In the genomic region with DNA sequence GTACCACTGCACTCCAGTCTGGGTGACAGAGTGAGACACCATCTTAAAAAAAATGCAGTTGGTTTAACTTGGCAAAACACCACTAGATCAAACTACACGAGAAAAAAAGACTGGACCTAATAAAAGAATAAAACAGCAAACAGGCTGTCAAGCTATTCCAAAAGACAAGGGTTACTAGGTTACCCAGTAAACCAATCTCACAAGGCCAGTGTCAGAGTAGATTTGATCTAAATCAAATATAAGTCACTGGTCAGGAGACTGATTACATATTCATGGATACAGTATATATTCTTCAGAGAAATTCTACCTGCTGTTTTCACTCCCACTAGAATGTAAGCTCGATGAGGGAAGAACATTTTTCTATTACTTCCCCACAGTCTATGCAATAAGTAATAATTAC, we compare ENCODE assay signal across 13 cellular contexts. TPM values are rescaled to one million over a fixed set of nuclear protein-coding genes. Genes with fewer than 3 reads are reported as not detected.
DNase-seq lines count a peak whose midpoint lies in the region; TF ChIP-seq lines count a peak whose summit lies in the region.
"Had no signal": no experiment of that assay in that cellular context is flagged by ENCODE, and none has a peak within 500 bp of the region (broad histone marks: within the 10 kb centered on the region; RNA-seq: fewer than 3 reads in every experiment).

No MANE protein-coding gene starts in this region.

- TF ChIP-seq POLR2A in esophagus squamous epithelium (IDR thresholded peaks at IDR 0.05): no peak
- no peak for TF ChIP-seq POLR2A in prostate gland (IDR thresholded peaks at IDR 0.05)
- no peak for TF ChIP-seq POLR2A in erythroblast (IDR thresholded peaks at IDR 0.05; ENCODE audit: low read length)

- intact Hi-C loops in esophagus squamous epithelium (cut with DNase I): no loop called here
- intact Hi-C loops in prostate gland (cut with DNase I): loop anchor here (5.0 kb wide), 1 partner anchor 182 kb away; no protein-coding TSS in a partner anchor

- peaks cover 18 to 58% (median 22%) of the 10 kb centered on the region in 3 donors for H3K4me1 ChIP-seq in esophagus squamous epithelium
- H3K4me1 ChIP-seq in prostate gland (replicated peaks): peaks cover 7% of the 10 kb centered on the region

- peak overlapping the region in 3 of 4 donors; percentile 13 to 91 (median 81) for H3K4me3 ChIP-seq in esophagus squamous epithelium
- peak overlapping the region in 1 of 2 donors; percentile 79 for H3K4me3 ChIP-seq in prostate gland
- H3K4me3 ChIP-seq: SJCRH30, tibial artery had no signal

- peak; percentile 3 for DNase-seq in SIG-M5 treated with dmso at 0.1 percent for 504 hours (lab: John Stamatoyannopoulos, UW; ENCODE audit: unreplicated experiment)
- DNase-seq in SIG-M5 (lab: John Stamatoyannopoulos, UW): no peak
- DNase-seq in RWPE1 (ENCODE audit: low spot score): no peak
- no peak for DNase-seq in esophagus squamous epithelium (lab: John Stamatoyannopoulos, UW)
- no peak for DNase-seq in prostate gland (ENCODE audit: low spot score)
- DNase-seq in medulla oblongata (ENCODE audit: extremely low spot score): no peak
- no peak for DNase-seq in C1 segment of cervical spinal cord (lab: John Stamatoyannopoulos, UW)
- DNase-seq in erythroblast (lab: John Stamatoyannopoulos, UW): no peak
- DNase-seq: caudate nucleus, NCI-H1092 treated with DMSO at 0.1 percent for 48 hours, NCI-H524, SJCRH30, tibial artery had no signal

- no peak for TF ChIP-seq CTCF in RWPE1 (conservative IDR thresholded peaks at IDR 0.05; ENCODE audit: low read depth)
- TF ChIP-seq CTCF in esophagus squamous epithelium (IDR thresholded peaks at IDR 0.05): no peak
- no peak for TF ChIP-seq CTCF in prostate gland (IDR thresholded peaks at IDR 0.05)

- peak overlapping the region; percentile 12; the same call in 1 of the 2 replicates for H3K27ac ChIP-seq in RWPE1
- H3K27ac ChIP-seq in esophagus squamous epithelium: peak overlapping the region; percentile 4 to 99 (median 70)
- peak overlapping the region; percentile 95 to 99 for H3K27ac ChIP-seq in prostate gland
- H3K27ac ChIP-seq: SJCRH30 had no signal

- POLR2A ChIA-PET in RWPE1 (lab: Yijun Ruan, JAX; ENCODE audit: low non-redundant PET): no interaction called here

- H3K9me3 ChIP-seq in esophagus squamous epithelium (no peaks in the 10 kb centered on the region), prostate gland (no peaks in the 10 kb centered on the region)
- H3K9me3 ChIP-seq: SJCRH30, tibial artery had no signal

- CTCF ChIA-PET in RWPE1 (lab: Yijun Ruan, JAX): interaction anchor here (0.6 to 0.7 kb wide), 2 partner anchors 227 to 234 kb away, joined by 3 read pairs; no protein-coding TSS in a partner anchor

- H3K27me3 ChIP-seq in esophagus squamous epithelium (no peaks in the 10 kb centered on the region), prostate gland (replicated peaks; ENCODE audit: insufficient read depth) (no peaks in the 10 kb centered on the region)
- H3K27me3 ChIP-seq: SJCRH30, tibial artery had no signal

- 67 to 79% methylated on average over 1 of the region's 2 CpGs for WGBS in esophagus squamous epithelium, 2 donors
- 19% methylated on average over 2 of the region's 2 CpGs for WGBS in prostate gland

- H3K36me3 ChIP-seq in esophagus squamous epithelium (peaks cover 5 to 34% (median 6%) of the 10 kb centered on the region in 3 donors), prostate gland (no peaks in the 10 kb centered on the region)

RNA-seq across cellular contexts. Expression of a gene that starts 2.5 kb away (rescaled TPM):
- total RNA-seq in esophagus squamous epithelium: 10 to 100 TPM; 15.0 to 29.1 (median 21.9) TPM
- 10 to 100 TPM; 10.2 to 38.7 TPM for total RNA-seq in prostate gland

RNA-seq across cellular contexts. Expression of a gene that starts 2.7 kb away (rescaled TPM):
- 100 to 1,000 TPM in 1 of 4 donors, 10 to 100 TPM in 3; 52.6 to 102 (median 82.5) TPM for total RNA-seq in esophagus squamous epithelium
- 100 to 1,000 TPM in 1 of 2 donors, 10 to 100 TPM in 1; 88.6 to 130 TPM for total RNA-seq in prostate gland

Comparison
In these comparisons a context has a peak if more than half of its experiments do, and no peak if none do; other contexts are left out.
1. H3K27ac ChIP-seq: peak in every context shown above with its lines; median percentile 97 in prostate gland; 70 in esophagus squamous epithelium; 12 in RWPE1.